In genomic region chr15:101793981-101794380, GRCh38 we compare ENCODE assay signal across 18 cellular contexts. TPM values are rescaled to one million over a fixed set of nuclear protein-coding genes. Genes with fewer than 3 reads are reported as not detected.
"Had no signal": no experiment of that assay in that cellular context is flagged by ENCODE, and none has a peak within 500 bp of the region (broad histone marks: within the 10 kb centered on the region; RNA-seq: fewer than 3 reads in every experiment).

No MANE protein-coding gene starts in this region.

RNA-seq across cellular contexts. Expression of gene OR4F6, which starts 9.3 kb away (rescaled TPM):
- total RNA-seq: kidney epithelial cell, left ventricle myocardium inferior, lower leg skin, lung, mesothelial cell of epicardium, mononuclear cell, natural killer cell, occipital lobe, osteocyte, posterior vena cava, psoas muscle, sigmoid colon, spleen, subcutaneous adipose tissue, suprapubic skin, thoracic aorta, upper lobe of right lung, uterus had no signal

RNA-seq across cellular contexts. Expression of gene OR4F15, which starts 18.0 kb away (rescaled TPM):
- total RNA-seq: left ventricle myocardium inferior, lower leg skin, lung, mesothelial cell of epicardium, mononuclear cell, natural killer cell, occipital lobe, osteocyte, posterior vena cava, psoas muscle, spleen, subcutaneous adipose tissue, thoracic aorta, upper lobe of right lung, uterus had no signal
